In the genomic region with DNA sequence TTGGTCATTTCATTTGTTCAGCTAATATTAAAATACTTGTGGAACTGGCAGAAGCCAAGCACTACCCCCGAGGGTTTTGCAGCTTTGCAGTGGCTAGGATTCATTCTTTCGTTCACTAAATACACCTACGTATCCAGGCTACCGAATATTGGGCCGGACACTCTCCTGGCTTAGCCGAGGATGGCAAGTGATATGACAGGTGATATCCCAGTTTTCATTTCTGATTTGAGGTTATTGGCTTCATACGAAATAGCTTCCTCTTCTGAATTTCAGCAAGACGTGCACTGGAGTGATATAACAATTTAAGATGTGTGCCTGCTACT, we compare ENCODE assay signal across 8 cellular contexts. TPM values are rescaled to one million over a fixed set of nuclear protein-coding genes. Genes with fewer than 3 reads are reported as not detected.
DNase-seq lines count a peak whose midpoint lies in the region; ATAC-seq and TF ChIP-seq lines count a peak whose summit lies in the region.

No MANE protein-coding gene starts in this region.

- H3K27me3 ChIP-seq in endocrine pancreas (ENCODE audit: control insufficient read depth, insufficient read depth, low read length) (no peaks in the 10 kb centered on the region), neural progenitor cell (no peaks in the 10 kb centered on the region)

- no peaks in the 10 kb centered on the region for H3K27me3 Mint-ChIP-seq in neural progenitor cell (ENCODE audit: insufficient read depth, low read depth)

- H3K4me3 ChIP-seq in endocrine pancreas (ENCODE audit: control insufficient read depth, insufficient read depth, low read length) (peak overlapping the region; percentile 87), neural progenitor cell (peak overlapping the region; percentile 90)

- H3K9me3 ChIP-seq in endocrine pancreas (ENCODE audit: control insufficient read depth, low read length): no peaks in the 10 kb centered on the region
- H3K9me3 ChIP-seq in neural progenitor cell (ENCODE audit: low read depth): no peaks in the 10 kb centered on the region

- H3K9ac ChIP-seq in endocrine pancreas (ENCODE audit: control insufficient read depth, insufficient read depth, low read length) (peak overlapping the region; percentile 56), neural progenitor cell (peak overlapping the region; percentile 53)

- peak; percentile 19 for ATAC-seq in GM21737 (IDR thresholded peaks at IDR 0.05; ENCODE audit: unreplicated experiment)

- H4K20me1 ChIP-seq in neural progenitor cell (ENCODE audit: low read depth): no peaks in the 10 kb centered on the region

- no peaks in the 10 kb centered on the region for H3K36me3 ChIP-seq in endocrine pancreas (ENCODE audit: control insufficient read depth, insufficient read depth, low read length)
- no peaks in the 10 kb centered on the region for H3K36me3 ChIP-seq in neural progenitor cell

- H2AFZ ChIP-seq in neural progenitor cell (replicated peaks): peak overlapping the region; percentile 96

- no peaks in the 10 kb centered on the region for H3K4me1 ChIP-seq in endocrine pancreas (ENCODE audit: control insufficient read depth, insufficient read depth, low read length)
- H3K4me1 ChIP-seq in neural progenitor cell: peaks cover 8% of the 10 kb centered on the region

- H3K4me2 ChIP-seq in neural progenitor cell: peak overlapping the region; percentile 96

- no peaks in the 10 kb centered on the region for H3K9me3 Mint-ChIP-seq in neural progenitor cell

- peaks cover 45% of the 10 kb centered on the region for H3F3A ChIP-seq in neural progenitor cell (ENCODE audit: low read depth)

- DNase-seq in EH (ENCODE audit: low read depth) (peak; percentile 6), NCI-H69 (lab: John Stamatoyannopoulos, UW) (peak; percentile 76), neural progenitor cell (ENCODE audit: low spot score) (no peak), AG20443 (ENCODE audit: low spot score) (no peak), NCI-H226 (no peak)
- no peak for DNase-seq in stimulated activated CD4-positive, alpha-beta T cell treated with anti-CD3 and anti-CD28 coated beads, Interleukin-1b, Interleukin-23, amount 100 ng/mL, for 48 hours

- H3K79me2 ChIP-seq in neural progenitor cell (ENCODE audit: low read depth): peaks cover 9% of the 10 kb centered on the region

- H3K27ac Mint-ChIP-seq in neural progenitor cell: no peak overlapping the region

- TF ChIP-seq CTCF in neural progenitor cell (IDR thresholded peaks at IDR 0.05): no peak

- H3K4me3 Mint-ChIP-seq in neural progenitor cell: peak overlapping the region; percentile 97

- peaks cover 22% of the 10 kb centered on the region for H3K4me1 Mint-ChIP-seq in neural progenitor cell

- H3K27ac ChIP-seq in neural progenitor cell: no peak overlapping the region

- no peaks in the 10 kb centered on the region for H3K36me3 Mint-ChIP-seq in neural progenitor cell

RNA-seq across cellular contexts. Expression of gene MTFR2, which starts 0.5 kb away (rescaled TPM):
- total RNA-seq in neural progenitor cell (ENCODE audit: low replicate concordance): 6.2 and 12.6 TPM in 2 replicates

RNA-seq across cellular contexts. Expression of gene BCLAF1, which starts 39.0 kb away (rescaled TPM):
- 127 and 190 TPM in 2 replicates for total RNA-seq in neural progenitor cell (ENCODE audit: low replicate concordance)

Comparison
In these comparisons a context has a peak if more than half of its experiments do, and no peak if none do; other contexts are left out.
1. DNase-seq: peak in EH (single experiment) and NCI-H69 (single experiment); none in neural progenitor cell (single experiment), AG20443 (single experiment), NCI-H226 (single experiment) and stimulated activated CD4-positive, alpha-beta T cell treated with anti-CD3 and anti-CD28 coated beads, Interleukin-1b, Interleukin-23, amount 100 ng/mL, for 48 hours (single experiment).